In the genomic region with DNA sequence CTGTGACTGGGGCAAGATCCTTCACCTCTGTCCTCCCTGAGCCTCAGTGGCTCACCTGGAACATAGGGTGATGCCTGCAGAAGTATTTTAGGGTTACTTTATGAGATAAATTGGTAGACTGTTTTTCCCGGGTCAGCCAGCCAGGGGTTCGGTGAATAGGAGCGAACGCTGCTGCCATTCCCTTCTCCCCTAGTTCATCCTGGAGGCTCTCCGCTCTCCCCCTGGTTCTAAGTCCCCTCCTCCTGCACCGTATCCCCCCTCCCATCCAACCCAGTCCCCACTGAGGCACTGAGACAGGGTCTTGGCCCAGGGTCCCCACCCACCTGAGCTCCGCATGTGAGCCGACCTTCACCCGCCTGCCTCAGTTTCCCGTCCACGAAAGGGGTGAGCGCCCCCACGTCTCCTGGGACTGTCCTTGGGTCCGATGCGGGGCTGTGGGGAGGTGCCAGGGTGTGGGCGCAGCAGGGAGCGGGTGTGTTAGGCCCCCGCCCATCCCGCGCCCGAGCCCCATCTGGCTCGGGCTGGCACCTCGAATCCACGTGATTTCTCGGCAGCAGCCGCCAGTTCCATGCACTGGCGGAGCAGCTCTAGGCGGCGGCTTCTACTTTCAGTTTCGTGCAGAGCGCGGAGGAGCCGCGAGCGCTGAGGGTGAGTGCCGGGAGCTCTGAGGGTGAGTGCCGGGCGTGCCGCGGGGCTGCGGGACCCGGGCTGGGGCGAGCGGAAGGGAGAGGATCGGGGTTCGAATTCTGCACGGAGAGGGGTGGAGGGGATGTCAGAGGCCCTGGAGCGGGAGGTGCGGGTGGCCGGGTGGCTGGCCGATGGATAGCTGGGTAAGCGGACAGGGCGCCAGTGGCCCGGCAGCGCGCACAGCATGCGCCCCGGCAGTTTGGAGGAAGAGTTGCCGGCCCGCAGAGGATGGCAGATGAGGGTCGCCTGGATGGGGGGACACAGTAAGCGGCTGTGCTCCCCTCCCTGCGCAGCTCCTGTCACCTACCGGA, we compare ENCODE assay signal across 1 cellular context.
TF ChIP-seq lines count a peak whose summit lies in the region.

A gene with protein sequence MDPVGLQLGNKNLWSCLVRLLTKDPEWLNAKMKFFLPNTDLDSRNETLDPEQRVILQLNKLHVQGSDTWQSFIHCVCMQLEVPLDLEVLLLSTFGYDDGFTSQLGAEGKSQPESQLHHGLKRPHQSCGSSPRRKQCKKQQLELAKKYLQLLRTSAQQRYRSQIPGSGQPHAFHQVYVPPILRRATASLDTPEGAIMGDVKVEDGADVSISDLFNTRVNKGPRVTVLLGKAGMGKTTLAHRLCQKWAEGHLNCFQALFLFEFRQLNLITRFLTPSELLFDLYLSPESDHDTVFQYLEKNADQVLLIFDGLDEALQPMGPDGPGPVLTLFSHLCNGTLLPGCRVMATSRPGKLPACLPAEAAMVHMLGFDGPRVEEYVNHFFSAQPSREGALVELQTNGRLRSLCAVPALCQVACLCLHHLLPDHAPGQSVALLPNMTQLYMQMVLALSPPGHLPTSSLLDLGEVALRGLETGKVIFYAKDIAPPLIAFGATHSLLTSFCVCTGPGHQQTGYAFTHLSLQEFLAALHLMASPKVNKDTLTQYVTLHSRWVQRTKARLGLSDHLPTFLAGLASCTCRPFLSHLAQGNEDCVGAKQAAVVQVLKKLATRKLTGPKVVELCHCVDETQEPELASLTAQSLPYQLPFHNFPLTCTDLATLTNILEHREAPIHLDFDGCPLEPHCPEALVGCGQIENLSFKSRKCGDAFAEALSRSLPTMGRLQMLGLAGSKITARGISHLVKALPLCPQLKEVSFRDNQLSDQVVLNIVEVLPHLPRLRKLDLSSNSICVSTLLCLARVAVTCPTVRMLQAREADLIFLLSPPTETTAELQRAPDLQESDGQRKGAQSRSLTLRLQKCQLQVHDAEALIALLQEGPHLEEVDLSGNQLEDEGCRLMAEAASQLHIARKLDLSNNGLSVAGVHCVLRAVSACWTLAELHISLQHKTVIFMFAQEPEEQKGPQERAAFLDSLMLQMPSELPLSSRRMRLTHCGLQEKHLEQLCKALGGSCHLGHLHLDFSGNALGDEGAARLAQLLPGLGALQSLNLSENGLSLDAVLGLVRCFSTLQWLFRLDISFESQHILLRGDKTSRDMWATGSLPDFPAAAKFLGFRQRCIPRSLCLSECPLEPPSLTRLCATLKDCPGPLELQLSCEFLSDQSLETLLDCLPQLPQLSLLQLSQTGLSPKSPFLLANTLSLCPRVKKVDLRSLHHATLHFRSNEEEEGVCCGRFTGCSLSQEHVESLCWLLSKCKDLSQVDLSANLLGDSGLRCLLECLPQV (N-terminal part only) (plus strand): TSS at position 610 of the 998 bp plus-strand sequence. CDS start 31,156 bp downstream, outside the sequence.

TF ChIP-seq in HEK293, 187 proteins besides CTCF, POLR2A, EP300 and RAD21 (continued from another document and continues in another):
- TF ChIP-seq ZNF513 (tag by site-specific recombination; IDR thresholded peaks at IDR 0.05): no peak
- no peak for TF ChIP-seq ZNF560 (tag by site-specific recombination; IDR thresholded peaks at IDR 0.05; ENCODE audit: borderline replicate concordance)
- no peak for TF ChIP-seq HOXA7 (CRISPR knock-in tag; IDR thresholded peaks at IDR 0.05; ENCODE audit: borderline replicate concordance)
- TF ChIP-seq ZNF510 (tag by site-specific recombination; IDR thresholded peaks at IDR 0.05; ENCODE audit: insufficient replicate concordance): no peak
- TF ChIP-seq ZNF24 (tag by site-specific recombination; IDR thresholded peaks at IDR 0.05): 0 out of 2 replicates have a peak, but pooled peaks have one; percentile 56
- no peak for TF ChIP-seq ZNF350 (tag by site-specific recombination; IDR thresholded peaks at IDR 0.05)
- TF ChIP-seq ZEB2 (tag by site-specific recombination; IDR thresholded peaks at IDR 0.05): peak; percentile 69; the same call in 1 of the 2 replicates
- no peak for TF ChIP-seq ZNF202 (tag by site-specific recombination; IDR thresholded peaks at IDR 0.05; ENCODE audit: borderline replicate concordance)
- TF ChIP-seq, protein P1, sequence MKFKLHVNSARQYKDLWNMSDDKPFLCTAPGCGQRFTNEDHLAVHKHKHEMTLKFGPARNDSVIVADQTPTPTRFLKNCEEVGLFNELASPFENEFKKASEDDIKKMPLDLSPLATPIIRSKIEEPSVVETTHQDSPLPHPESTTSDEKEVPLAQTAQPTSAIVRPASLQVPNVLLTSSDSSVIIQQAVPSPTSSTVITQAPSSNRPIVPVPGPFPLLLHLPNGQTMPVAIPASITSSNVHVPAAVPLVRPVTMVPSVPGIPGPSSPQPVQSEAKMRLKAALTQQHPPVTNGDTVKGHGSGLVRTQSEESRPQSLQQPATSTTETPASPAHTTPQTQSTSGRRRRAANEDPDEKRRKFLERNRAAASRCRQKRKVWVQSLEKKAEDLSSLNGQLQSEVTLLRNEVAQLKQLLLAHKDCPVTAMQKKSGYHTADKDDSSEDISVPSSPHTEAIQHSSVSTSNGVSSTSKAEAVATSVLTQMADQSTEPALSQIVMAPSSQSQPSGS (tag by site-specific recombination; IDR thresholded peaks at IDR 0.05; ENCODE audit: low read depth): no peak
- TF ChIP-seq, protein P2, sequence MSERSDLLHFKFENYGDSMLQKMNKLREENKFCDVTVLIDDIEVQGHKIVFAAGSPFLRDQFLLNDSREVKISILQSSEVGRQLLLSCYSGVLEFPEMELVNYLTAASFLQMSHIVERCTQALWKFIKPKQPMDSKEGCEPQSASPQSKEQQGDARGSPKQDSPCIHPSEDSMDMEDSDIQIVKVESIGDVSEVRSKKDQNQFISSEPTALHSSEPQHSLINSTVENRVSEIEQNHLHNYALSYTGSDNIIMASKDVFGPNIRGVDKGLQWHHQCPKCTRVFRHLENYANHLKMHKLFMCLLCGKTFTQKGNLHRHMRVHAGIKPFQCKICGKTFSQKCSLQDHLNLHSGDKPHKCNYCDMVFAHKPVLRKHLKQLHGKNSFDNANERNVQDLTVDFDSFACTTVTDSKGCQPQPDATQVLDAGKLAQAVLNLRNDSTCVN (tag by site-specific recombination; optimal IDR thresholded peaks at IDR 0.05): peak; percentile 94
- no peak for TF ChIP-seq ZNF248 (tag by site-specific recombination; IDR thresholded peaks at IDR 0.05)
- TF ChIP-seq ZNF2 (tag by site-specific recombination; IDR thresholded peaks at IDR 0.05): peak; percentile 83; the same call in 1 of the 2 replicates
- TF ChIP-seq ZNF544 (tag by site-specific recombination; IDR thresholded peaks at IDR 0.05): no peak
- TF ChIP-seq ZFP3 (tag by site-specific recombination; IDR thresholded peaks at IDR 0.05; ENCODE audit: low read depth): no peak
- TF ChIP-seq, protein P3, sequence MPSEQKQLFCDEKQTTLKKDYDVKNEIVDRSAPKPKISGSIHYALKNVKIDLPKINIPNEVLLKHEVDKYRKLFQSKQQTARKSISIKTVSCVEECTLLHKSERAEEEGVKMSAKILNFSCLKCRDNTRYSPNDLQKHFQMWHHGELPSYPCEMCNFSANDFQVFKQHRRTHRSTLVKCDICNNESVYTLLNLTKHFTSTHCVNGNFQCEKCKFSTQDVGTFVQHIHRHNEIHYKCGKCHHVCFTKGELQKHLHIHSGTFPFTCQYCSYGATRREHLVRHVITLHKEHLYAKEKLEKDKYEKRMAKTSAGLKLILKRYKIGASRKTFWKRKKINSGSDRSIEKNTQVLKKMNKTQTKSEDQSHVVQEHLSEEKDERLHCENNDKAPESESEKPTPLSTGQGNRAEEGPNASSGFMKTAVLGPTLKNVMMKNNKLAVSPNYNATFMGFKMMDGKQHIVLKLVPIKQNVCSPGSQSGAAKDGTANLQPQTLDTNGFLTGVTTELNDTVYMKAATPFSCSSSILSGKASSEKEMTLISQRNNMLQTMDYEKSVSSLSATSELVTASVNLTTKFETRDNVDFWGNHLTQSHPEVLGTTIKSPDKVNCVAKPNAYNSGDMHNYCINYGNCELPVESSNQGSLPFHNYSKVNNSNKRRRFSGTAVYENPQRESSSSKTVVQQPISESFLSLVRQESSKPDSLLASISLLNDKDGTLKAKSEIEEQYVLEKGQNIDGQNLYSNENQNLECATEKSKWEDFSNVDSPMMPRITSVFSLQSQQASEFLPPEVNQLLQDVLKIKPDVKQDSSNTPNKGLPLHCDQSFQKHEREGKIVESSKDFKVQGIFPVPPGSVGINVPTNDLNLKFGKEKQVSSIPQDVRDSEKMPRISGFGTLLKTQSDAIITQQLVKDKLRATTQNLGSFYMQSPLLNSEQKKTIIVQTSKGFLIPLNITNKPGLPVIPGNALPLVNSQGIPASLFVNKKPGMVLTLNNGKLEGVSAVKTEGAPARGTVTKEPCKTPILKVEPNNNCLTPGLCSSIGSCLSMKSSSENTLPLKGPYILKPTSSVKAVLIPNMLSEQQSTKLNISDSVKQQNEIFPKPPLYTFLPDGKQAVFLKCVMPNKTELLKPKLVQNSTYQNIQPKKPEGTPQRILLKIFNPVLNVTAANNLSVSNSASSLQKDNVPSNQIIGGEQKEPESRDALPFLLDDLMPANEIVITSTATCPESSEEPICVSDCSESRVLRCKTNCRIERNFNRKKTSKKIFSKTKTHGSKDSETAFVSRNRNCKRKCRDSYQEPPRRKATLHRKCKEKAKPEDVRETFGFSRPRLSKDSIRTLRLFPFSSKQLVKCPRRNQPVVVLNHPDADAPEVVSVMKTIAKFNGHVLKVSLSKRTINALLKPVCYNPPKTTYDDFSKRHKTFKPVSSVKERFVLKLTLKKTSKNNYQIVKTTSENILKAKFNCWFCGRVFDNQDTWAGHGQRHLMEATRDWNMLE (tag by site-specific recombination; conservative IDR thresholded peaks at IDR 0.05; ENCODE audit: low read depth): no peak
- TF ChIP-seq ZNF529 (tag by site-specific recombination; IDR thresholded peaks at IDR 0.05; ENCODE audit: insufficient replicate concordance): no peak
- TF ChIP-seq ZNF394 (tag by site-specific recombination; IDR thresholded peaks at IDR 0.05; ENCODE audit: borderline replicate concordance): peak; percentile 78; the same call in 1 of the 2 replicates
- no peak; the same call in 1 of the 2 replicates for TF ChIP-seq ZNF843 (tag by site-specific recombination; IDR thresholded peaks at IDR 0.05)
- TF ChIP-seq GLIS1 (tag by site-specific recombination; IDR thresholded peaks at IDR 0.05): peak; percentile 12; the same call in 1 of the 2 replicates
- no peak for TF ChIP-seq ZNF19 (tag by site-specific recombination; IDR thresholded peaks at IDR 0.05; ENCODE audit: low read depth)
- no peak for TF ChIP-seq ZNF791 (tag by site-specific recombination; IDR thresholded peaks at IDR 0.05)
- TF ChIP-seq ZNF610 (tag by site-specific recombination; IDR thresholded peaks at IDR 0.05; ENCODE audit: borderline replicate concordance): no peak; the same call in 1 of the 2 replicates
- TF ChIP-seq PRDM6 (tag by site-specific recombination; IDR thresholded peaks at IDR 0.05): no peak
- no peak for TF ChIP-seq ZNF521 (tag by site-specific recombination; IDR thresholded peaks at IDR 0.05)
- TF ChIP-seq, protein P4, sequence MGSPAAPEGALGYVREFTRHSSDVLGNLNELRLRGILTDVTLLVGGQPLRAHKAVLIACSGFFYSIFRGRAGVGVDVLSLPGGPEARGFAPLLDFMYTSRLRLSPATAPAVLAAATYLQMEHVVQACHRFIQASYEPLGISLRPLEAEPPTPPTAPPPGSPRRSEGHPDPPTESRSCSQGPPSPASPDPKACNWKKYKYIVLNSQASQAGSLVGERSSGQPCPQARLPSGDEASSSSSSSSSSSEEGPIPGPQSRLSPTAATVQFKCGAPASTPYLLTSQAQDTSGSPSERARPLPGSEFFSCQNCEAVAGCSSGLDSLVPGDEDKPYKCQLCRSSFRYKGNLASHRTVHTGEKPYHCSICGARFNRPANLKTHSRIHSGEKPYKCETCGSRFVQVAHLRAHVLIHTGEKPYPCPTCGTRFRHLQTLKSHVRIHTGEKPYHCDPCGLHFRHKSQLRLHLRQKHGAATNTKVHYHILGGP (tag by site-specific recombination; IDR thresholded peaks at IDR 0.05): no peak
- TF ChIP-seq SP7 (tag by site-specific recombination; IDR thresholded peaks at IDR 0.05): peak; percentile 74
- no peak for TF ChIP-seq HOXD13 (CRISPR knock-in tag; IDR thresholded peaks at IDR 0.05; ENCODE audit: borderline replicate concordance)
- no peak for TF ChIP-seq ZNF138 (tag by site-specific recombination; IDR thresholded peaks at IDR 0.05; ENCODE audit: borderline replicate concordance)
- TF ChIP-seq ZNF280C (tag by site-specific recombination; IDR thresholded peaks at IDR 0.05): no peak
- no peak for TF ChIP-seq ZNF140 (tag by site-specific recombination; IDR thresholded peaks at IDR 0.05)
- no peak for TF ChIP-seq SALL2 (tag by site-specific recombination; IDR thresholded peaks at IDR 0.05; ENCODE audit: borderline replicate concordance)
- TF ChIP-seq ZNF623 (tag by site-specific recombination; IDR thresholded peaks at IDR 0.05): no peak
- TF ChIP-seq SP3 (tag by site-specific recombination; IDR thresholded peaks at IDR 0.05): no peak; the same call in 1 of the 2 replicates
- TF ChIP-seq ZNF16 (tag by site-specific recombination; IDR thresholded peaks at IDR 0.05; ENCODE audit: low read depth): no peak
